Comparison of ENCODE assay signal across 36 cellular contexts in genomic region chr22:36968249-36968964, GRCh38.
"Had no signal": no experiment of that assay in that cellular context is flagged by ENCODE, and none has a peak within 500 bp of the region (broad histone marks: within the 10 kb centered on the region; RNA-seq: fewer than 3 reads in every experiment).

No MANE protein-coding gene starts in this region.

- H3K36me3 ChIP-seq: adrenal gland, brain microvascular endothelial cell, breast epithelium had no signal

- ATAC-seq: activated CD8-positive, alpha-beta T cell treated with anti-CD3 and anti-CD28 coated beads for 36 hours; activated naive CD4-positive, alpha-beta T cell treated with anti-CD3 and anti-CD28 coated beads, Interleukin-2, amount 50 U/mL, for 72 hours; activated T-cell treated with anti-CD3 and anti-CD28 coated beads, Interleukin-2, amount 50 U/mL, for 4 hours; activated T-cell treated with anti-CD3 and anti-CD28 coated beads, Interleukin-2, amount 50 U/mL, for 72 hours; activated T-helper 17 cell treated with anti-CD3 and anti-CD28 coated beads, Interleukin-2, amount 50 U/mL, for 72 hours; body of pancreas; T-cell had no signal

- H3K27me3 ChIP-seq: adrenal gland, body of pancreas, brain microvascular endothelial cell, breast epithelium had no signal

- H3K4me1 Mint-ChIP-seq: activated B cell treated with CpG ODN at 0.5 μM for 24 hours; activated CD4-positive, alpha-beta T cell treated with anti-CD3 and anti-CD28 coated beads, Interleukin-2, amount 10 ng/mL, durations not matched to agents 24 days and 14 days; activated naive CD8-positive, alpha-beta T cell treated with anti-CD3 and anti-CD28 coated beads for 36 hours; activated T-helper 17 cell treated with anti-CD3 and anti-CD28 coated beads, Interleukin-2, amount 50 U/mL, for 72 hours; T-cell had no signal

- FAIRE-seq: astrocyte, TTC549 had no signal

- H3K27ac Mint-ChIP-seq: activated B cell treated with CpG ODN at 0.5 μM for 24 hours; activated CD4-positive, alpha-beta memory T cell treated with anti-CD3 and anti-CD28 coated beads for 36 hours; activated CD4-positive, alpha-beta T cell treated with anti-CD3 and anti-CD28 coated beads, Interleukin-2, amount 10 ng/mL, durations not matched to agents 24 days and 14 days; activated CD8-positive, alpha-beta T cell treated with anti-CD3 and anti-CD28 coated beads for 36 hours; activated naive CD4-positive, alpha-beta T cell treated with anti-CD3 and anti-CD28 coated beads for 36 hours; activated naive CD4-positive, alpha-beta T cell treated with anti-CD3 and anti-CD28 coated beads, Interleukin-2, amount 50 U/mL, for 72 hours; activated naive CD8-positive, alpha-beta T cell treated with anti-CD3 and anti-CD28 coated beads for 36 hours; activated T-cell treated with anti-CD3 and anti-CD28 coated beads, Interleukin-2, amount 50 U/mL, for 72 hours; activated T-helper 1 cell treated with anti-CD3 and anti-CD28 coated beads, Interleukin-12 subunit alpha, Interleukin-12 subunit beta, Interleukin-2, Interleukin-4 antibody, amounts not matched to agents 30 ng/mL and 10 ng/mL and 1 ng/mL, durations not matched to agents 14 hours and 24 hours and 36 hours; activated T-helper 17 cell treated with anti-CD3 and anti-CD28 coated beads, Interleukin-2, amount 50 U/mL, for 72 hours; T-cell; T-helper 2 cell treated with Interferon-gamma antibody and Interleukin-4, amounts not matched to agents 5 μg/mL and 100 μg/mL, for 36 hours had no signal

- H3K4me1 ChIP-seq: body of pancreas, breast epithelium had no signal

- H3K27ac ChIP-seq: body of pancreas, brain microvascular endothelial cell, breast epithelium, VCaP had no signal

- H3K27me3 Mint-ChIP-seq: activated B cell treated with CpG ODN at 0.5 μM for 24 hours; activated CD4-positive, alpha-beta memory T cell treated with anti-CD3 and anti-CD28 coated beads for 36 hours; activated CD8-positive, alpha-beta T cell treated with anti-CD3 and anti-CD28 coated beads for 36 hours had no signal

- H3K36me3 Mint-ChIP-seq: activated CD4-positive, alpha-beta memory T cell treated with anti-CD3 and anti-CD28 coated beads for 36 hours; activated naive CD4-positive, alpha-beta T cell treated with anti-CD3 and anti-CD28 coated beads, Interleukin-2, amount 50 U/mL, for 72 hours; activated naive CD8-positive, alpha-beta T cell treated with anti-CD3 and anti-CD28 coated beads for 36 hours; T-cell had no signal

- H3K9me3 ChIP-seq: adrenal gland, body of pancreas, breast epithelium had no signal

- DNase-seq: activated B cell treated with CpG ODN at 0.5 μM for 24 hours; activated CD4-positive, alpha-beta memory T cell treated with anti-CD3 and anti-CD28 coated beads for 36 hours; activated CD4-positive, alpha-beta T cell treated with anti-CD3 and anti-CD28 coated beads for 4 hours; activated CD4-positive, alpha-beta T cell treated with anti-CD3 and anti-CD28 coated beads, Interleukin-2, amount 10 ng/mL, durations not matched to agents 24 days and 14 days; activated CD4-positive, alpha-beta T cell treated with anti-CD3 and anti-CD28 coated beads, Interleukin-2, amount 50 U/mL, for 1 hour; activated CD4-positive, alpha-beta T cell treated with anti-CD3 and anti-CD28 coated beads, Interleukin-2, amount 50 U/mL, for 4 hours; activated CD4-positive, CD25-positive, alpha-beta regulatory T cell treated with anti-CD3 and anti-CD28 coated beads, Interleukin-2, amount 50 U/mL, for 72 hours; activated CD8-positive, alpha-beta memory T cell treated with anti-CD3 and anti-CD28 coated beads, Interleukin-2, amount 50 U/mL, for 4 hours; activated CD8-positive, alpha-beta T cell treated with anti-CD3 and anti-CD28 coated beads for 36 hours; activated effector memory CD4-positive, alpha-beta T cell treated with anti-CD3 and anti-CD28 coated beads, Interleukin-2, amount 50 U/mL, for 16 hours; activated gamma-delta T cell treated with Interleukin-2 at 50 U/mL for 16 hours; activated naive CD4-positive, alpha-beta T cell; activated naive CD4-positive, alpha-beta T cell treated with anti-CD3 and anti-CD28 coated beads for 36 hours; activated naive CD4-positive, alpha-beta T cell treated with anti-CD3 and anti-CD28 coated beads, Interleukin-2, amount 50 U/mL, for 16 hours; activated naive CD8-positive, alpha-beta T cell treated with anti-CD3 and anti-CD28 coated beads for 36 hours; activated T-cell treated with anti-CD3 and anti-CD28 coated beads for 4 hours; activated T-cell treated with anti-CD3 and anti-CD28 coated beads, Interleukin-2, amount 50 U/mL, for 1 hour; activated T-cell treated with anti-CD3 and anti-CD28 coated beads, Interleukin-2, amount 50 U/mL, for 4 hours; activated T-cell treated with anti-CD3 and anti-CD28 coated beads, Interleukin-2, amount 50 U/mL, for 72 hours; adrenal gland; amniotic stem cell; aorta; body of pancreas; brain microvascular endothelial cell; central memory CD4-positive, alpha-beta T cell; T-cell; T-helper 2 cell; T-helper 9 cell had no signal

- H3K4me3 Mint-ChIP-seq: activated B cell treated with CpG ODN at 0.5 μM for 24 hours; activated CD4-positive, alpha-beta memory T cell treated with anti-CD3 and anti-CD28 coated beads for 36 hours; activated CD4-positive, alpha-beta T cell treated with anti-CD3 and anti-CD28 coated beads, Interleukin-2, amount 10 ng/mL, durations not matched to agents 24 days and 14 days; activated CD8-positive, alpha-beta T cell treated with anti-CD3 and anti-CD28 coated beads for 36 hours; activated naive CD4-positive, alpha-beta T cell treated with anti-CD3 and anti-CD28 coated beads for 36 hours; activated naive CD8-positive, alpha-beta T cell treated with anti-CD3 and anti-CD28 coated beads for 36 hours; activated T-cell treated with anti-CD3 and anti-CD28 coated beads, Interleukin-2, amount 50 U/mL, for 4 hours; activated T-cell treated with anti-CD3 and anti-CD28 coated beads, Interleukin-2, amount 50 U/mL, for 72 hours; activated T-helper 1 cell treated with anti-CD3 and anti-CD28 coated beads, Interleukin-12 subunit alpha, Interleukin-12 subunit beta, Interleukin-2, Interleukin-4 antibody, amounts not matched to agents 30 ng/mL and 10 ng/mL and 1 ng/mL, durations not matched to agents 14 hours and 24 hours and 36 hours; activated T-helper 17 cell treated with anti-CD3 and anti-CD28 coated beads, Interleukin-2, amount 50 U/mL, for 72 hours; T-cell; T-helper 2 cell treated with Interferon-gamma antibody and Interleukin-4, amounts not matched to agents 5 μg/mL and 100 μg/mL, for 36 hours had no signal

- H3K9me3 Mint-ChIP-seq: activated B cell treated with CpG ODN at 0.5 μM for 24 hours; activated CD4-positive, alpha-beta memory T cell treated with anti-CD3 and anti-CD28 coated beads for 36 hours; activated CD4-positive, alpha-beta T cell treated with anti-CD3 and anti-CD28 coated beads, Interleukin-2, amount 10 ng/mL, durations not matched to agents 24 days and 14 days; activated CD8-positive, alpha-beta T cell treated with anti-CD3 and anti-CD28 coated beads for 36 hours; activated naive CD4-positive, alpha-beta T cell treated with anti-CD3 and anti-CD28 coated beads for 36 hours; activated naive CD4-positive, alpha-beta T cell treated with anti-CD3 and anti-CD28 coated beads, Interleukin-2, amount 50 U/mL, for 72 hours; activated naive CD8-positive, alpha-beta T cell treated with anti-CD3 and anti-CD28 coated beads for 36 hours; activated T-cell treated with anti-CD3 and anti-CD28 coated beads, Interleukin-2, amount 50 U/mL, for 4 hours; activated T-cell treated with anti-CD3 and anti-CD28 coated beads, Interleukin-2, amount 50 U/mL, for 72 hours; activated T-helper 1 cell treated with anti-CD3 and anti-CD28 coated beads, Interleukin-12 subunit alpha, Interleukin-12 subunit beta, Interleukin-2, Interleukin-4 antibody, amounts not matched to agents 30 ng/mL and 10 ng/mL and 1 ng/mL, durations not matched to agents 14 hours and 24 hours and 36 hours; activated T-helper 17 cell treated with anti-CD3 and anti-CD28 coated beads, Interleukin-2, amount 50 U/mL, for 72 hours; T-cell; T-helper 2 cell treated with Interferon-gamma antibody and Interleukin-4, amounts not matched to agents 5 μg/mL and 100 μg/mL, for 36 hours had no signal

- H3K4me3 ChIP-seq: adrenal gland, body of pancreas, breast epithelium had no signal
